Comparison of ENCODE assay signal across 8 cellular contexts in genomic region chr3:181040030-181040429, GRCh38.
"Had no signal": no experiment of that assay in that cellular context is flagged by ENCODE, and none has a peak within 500 bp of the region (broad histone marks: within the 10 kb centered on the region; RNA-seq: fewer than 3 reads in every experiment).

No MANE protein-coding gene starts in this region.

- FAIRE-seq: G401.6, GM12878, GM12891, GM12892, GM18507, GM19239 had no signal

- ATAC-seq: GM12878 had no signal

- DNase-seq: GDM1, GF-D8 had no signal

- H3K4me3 ChIP-seq: GM12878 had no signal
